ENCODE assay signal across 14 cellular contexts in the genomic region with DNA sequence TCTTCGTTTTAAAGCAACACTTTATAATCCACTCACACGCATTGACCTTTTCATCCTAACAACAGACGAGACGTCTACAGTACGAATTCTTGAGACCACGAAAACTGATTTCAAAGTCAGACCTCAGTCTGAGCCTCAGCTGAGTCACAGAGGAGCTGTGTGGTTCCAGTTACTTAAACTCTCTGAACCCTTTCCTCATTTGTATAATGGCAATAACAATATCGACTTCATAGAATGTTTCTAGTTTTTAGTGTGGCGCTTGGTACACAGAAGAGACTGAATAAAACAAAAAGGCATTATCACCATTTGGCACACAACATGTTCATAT.
DNase-seq lines count a peak whose midpoint lies in the region; ATAC-seq, FAIRE-seq and TF ChIP-seq lines count a peak whose summit lies in the region.
"Had no signal": no experiment of that assay in that cellular context is flagged by ENCODE, and none has a peak within 500 bp of the region (broad histone marks: within the 10 kb centered on the region; RNA-seq: fewer than 3 reads in every experiment).

No MANE protein-coding gene starts in this region.

- no peak for FAIRE-seq in urothelium cell line (lab: Jason Lieb, UNC)
- FAIRE-seq: K562 had no signal

- DNase-seq in stimulated activated CD4-positive, alpha-beta T cell treated with anti-CD3 and anti-CD28 coated beads, Interleukin-1b, Interleukin-23, amount 100 ng/mL, for 48 hours = peak; percentile 39
- DNase-seq in stimulated activated CD4-positive, alpha-beta T cell treated with anti-CD3 and anti-CD28 coated beads, Interleukin-12 subunit alpha, Interleukin-12 subunit beta, amount 100 ng/mL, for 4 hours = no peak
- peak; percentile 77 for DNase-seq in fibroblast of mammary gland (ENCODE audit: low read depth)
- peak; percentile 16 for DNase-seq in urothelium cell line (ENCODE audit: low spot score)
- DNase-seq in DMS114 treated with DMSO at 0.1 percent for 48 hours (lab: John Stamatoyannopoulos, UW; ENCODE audit: unreplicated experiment) = no peak
- no peak for DNase-seq in NCI-H82 treated with DMSO at 0.1 percent for 48 hours (lab: John Stamatoyannopoulos, UW; ENCODE audit: unreplicated experiment)
- DNase-seq: kidney glomerular epithelial cell, naive B cell, NCI-H1694, T1000 had no signal

- H3K4me3 ChIP-seq in fibroblast of mammary gland (ENCODE audit: control insufficient read depth, low read depth, low read length) = no peak overlapping the region
- H3K4me3 ChIP-seq: BLaER1 treated with 17β-estradiol and CSF1 and Interleukin-3, amounts not matched to agents 10 nM and 100 nM; K562 had no signal

- 0 out of 3 replicates have a peak, but pooled peaks have one; percentile 14 for ATAC-seq in SK-N-SH treated with all-trans-retinoic acid at 6 μM for 48 hours
- ATAC-seq in HG02870 (IDR thresholded peaks at IDR 0.05; ENCODE audit: unreplicated experiment) = no peak
- ATAC-seq: K562 had no signal

- no peak for TF ChIP-seq CTCF in fibroblast of mammary gland (conservative IDR thresholded peaks at IDR 0.05; ENCODE audit: control insufficient read depth, insufficient read depth, low read depth, low read length)

TF ChIP-seq in SK-N-SH treated with all-trans-retinoic acid at 6 μM for 48 hours, 23 proteins besides CTCF, POLR2A, EP300 and RAD21:
- TF ChIP-seq TOX (CRISPR knock-in tag; IDR thresholded peaks at IDR 0.05; ENCODE audit: borderline replicate concordance) (no peak), PPARA (CRISPR knock-in tag; IDR thresholded peaks at IDR 0.05; ENCODE audit: borderline replicate concordance) (no peak), ARNTL (CRISPR knock-in tag; IDR thresholded peaks at IDR 0.05; ENCODE audit: borderline replicate concordance, low read depth) (no peak), ZNF565 (CRISPR knock-in tag; conservative IDR thresholded peaks at IDR 0.05; ENCODE audit: low read depth) (no peak), SNAI2 (CRISPR knock-in tag; IDR thresholded peaks at IDR 0.05) (no peak), GLIS3 (CRISPR knock-in tag; IDR thresholded peaks at IDR 0.05) (no peak), RARB (CRISPR knock-in tag; IDR thresholded peaks at IDR 0.05) (no peak), ZC3H10 (CRISPR knock-in tag; IDR thresholded peaks at IDR 0.05) (no peak), ISL1 (CRISPR knock-in tag; IDR thresholded peaks at IDR 0.05) (no peak), TCF4 (CRISPR knock-in tag; IDR thresholded peaks at IDR 0.05; ENCODE audit: borderline replicate concordance) (no peak), ZNF70 (CRISPR knock-in tag; IDR thresholded peaks at IDR 0.05) (no peak), CSDC2 (CRISPR knock-in tag; IDR thresholded peaks at IDR 0.05) (no peak), ESRRG (CRISPR knock-in tag; IDR thresholded peaks at IDR 0.05) (no peak), ZFP30 (CRISPR knock-in tag; IDR thresholded peaks at IDR 0.05) (no peak), OSR1 (CRISPR knock-in tag; IDR thresholded peaks at IDR 0.05) (no peak), ZFP3 (CRISPR knock-in tag; IDR thresholded peaks at IDR 0.05) (no peak)
- TF ChIP-seq, protein P1, sequence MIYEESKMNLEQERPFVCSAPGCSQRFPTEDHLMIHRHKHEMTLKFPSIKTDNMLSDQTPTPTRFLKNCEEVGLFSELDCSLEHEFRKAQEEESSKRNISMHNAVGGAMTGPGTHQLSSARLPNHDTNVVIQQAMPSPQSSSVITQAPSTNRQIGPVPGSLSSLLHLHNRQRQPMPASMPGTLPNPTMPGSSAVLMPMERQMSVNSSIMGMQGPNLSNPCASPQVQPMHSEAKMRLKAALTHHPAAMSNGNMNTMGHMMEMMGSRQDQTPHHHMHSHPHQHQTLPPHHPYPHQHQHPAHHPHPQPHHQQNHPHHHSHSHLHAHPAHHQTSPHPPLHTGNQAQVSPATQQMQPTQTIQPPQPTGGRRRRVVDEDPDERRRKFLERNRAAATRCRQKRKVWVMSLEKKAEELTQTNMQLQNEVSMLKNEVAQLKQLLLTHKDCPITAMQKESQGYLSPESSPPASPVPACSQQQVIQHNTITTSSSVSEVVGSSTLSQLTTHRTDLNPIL (CRISPR knock-in tag; IDR thresholded peaks at IDR 0.05; ENCODE audit: low read depth) = no peak
- TF ChIP-seq, protein P2, sequence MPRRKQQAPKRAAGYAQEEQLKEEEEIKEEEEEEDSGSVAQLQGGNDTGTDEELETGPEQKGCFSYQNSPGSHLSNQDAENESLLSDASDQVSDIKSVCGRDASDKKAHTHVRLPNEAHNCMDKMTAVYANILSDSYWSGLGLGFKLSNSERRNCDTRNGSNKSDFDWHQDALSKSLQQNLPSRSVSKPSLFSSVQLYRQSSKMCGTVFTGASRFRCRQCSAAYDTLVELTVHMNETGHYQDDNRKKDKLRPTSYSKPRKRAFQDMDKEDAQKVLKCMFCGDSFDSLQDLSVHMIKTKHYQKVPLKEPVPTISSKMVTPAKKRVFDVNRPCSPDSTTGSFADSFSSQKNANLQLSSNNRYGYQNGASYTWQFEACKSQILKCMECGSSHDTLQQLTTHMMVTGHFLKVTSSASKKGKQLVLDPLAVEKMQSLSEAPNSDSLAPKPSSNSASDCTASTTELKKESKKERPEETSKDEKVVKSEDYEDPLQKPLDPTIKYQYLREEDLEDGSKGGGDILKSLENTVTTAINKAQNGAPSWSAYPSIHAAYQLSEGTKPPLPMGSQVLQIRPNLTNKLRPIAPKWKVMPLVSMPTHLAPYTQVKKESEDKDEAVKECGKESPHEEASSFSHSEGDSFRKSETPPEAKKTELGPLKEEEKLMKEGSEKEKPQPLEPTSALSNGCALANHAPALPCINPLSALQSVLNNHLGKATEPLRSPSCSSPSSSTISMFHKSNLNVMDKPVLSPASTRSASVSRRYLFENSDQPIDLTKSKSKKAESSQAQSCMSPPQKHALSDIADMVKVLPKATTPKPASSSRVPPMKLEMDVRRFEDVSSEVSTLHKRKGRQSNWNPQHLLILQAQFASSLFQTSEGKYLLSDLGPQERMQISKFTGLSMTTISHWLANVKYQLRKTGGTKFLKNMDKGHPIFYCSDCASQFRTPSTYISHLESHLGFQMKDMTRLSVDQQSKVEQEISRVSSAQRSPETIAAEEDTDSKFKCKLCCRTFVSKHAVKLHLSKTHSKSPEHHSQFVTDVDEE (CRISPR knock-in tag; IDR thresholded peaks at IDR 0.05) = no peak
- TF ChIP-seq, protein P3, sequence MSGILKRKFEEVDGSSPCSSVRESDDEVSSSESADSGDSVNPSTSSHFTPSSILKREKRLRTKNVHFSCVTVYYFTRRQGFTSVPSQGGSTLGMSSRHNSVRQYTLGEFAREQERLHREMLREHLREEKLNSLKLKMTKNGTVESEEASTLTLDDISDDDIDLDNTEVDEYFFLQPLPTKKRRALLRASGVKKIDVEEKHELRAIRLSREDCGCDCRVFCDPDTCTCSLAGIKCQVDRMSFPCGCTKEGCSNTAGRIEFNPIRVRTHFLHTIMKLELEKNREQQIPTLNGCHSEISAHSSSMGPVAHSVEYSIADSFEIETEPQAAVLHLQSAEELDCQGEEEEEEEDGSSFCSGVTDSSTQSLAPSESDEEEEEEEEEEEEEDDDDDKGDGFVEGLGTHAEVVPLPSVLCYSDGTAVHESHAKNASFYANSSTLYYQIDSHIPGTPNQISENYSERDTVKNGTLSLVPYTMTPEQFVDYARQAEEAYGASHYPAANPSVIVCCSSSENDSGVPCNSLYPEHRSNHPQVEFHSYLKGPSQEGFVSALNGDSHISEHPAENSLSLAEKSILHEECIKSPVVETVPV (CRISPR knock-in tag; IDR thresholded peaks at IDR 0.05) = no peak

Comparison
In these comparisons a context has a peak if more than half of its experiments do, and no peak if none do; other contexts are left out.
1. DNase-seq: peak in stimulated activated CD4-positive, alpha-beta T cell treated with anti-CD3 and anti-CD28 coated beads, Interleukin-1b, Interleukin-23, amount 100 ng/mL, for 48 hours (single experiment), fibroblast of mammary gland (single experiment) and urothelium cell line (single experiment); none in stimulated activated CD4-positive, alpha-beta T cell treated with anti-CD3 and anti-CD28 coated beads, Interleukin-12 subunit alpha, Interleukin-12 subunit beta, amount 100 ng/mL, for 4 hours (single experiment), DMS114 treated with DMSO at 0.1 percent for 48 hours (single experiment) and NCI-H82 treated with DMSO at 0.1 percent for 48 hours (single experiment).